10 cellular contexts compared by ENCODE assay signal in genomic region chr4:152807294-152807829, GRCh38. TPM values are rescaled to one million over a fixed set of nuclear protein-coding genes. Genes with fewer than 3 reads are reported as not detected.
A peak's percentile ranks its signal among the peaks of the same experiment; 100 is the strongest.
DNase-seq lines count a peak whose midpoint lies in the region; ATAC-seq and TF ChIP-seq lines count a peak whose summit lies in the region.
"Had no signal": no experiment of that assay in that cellular context is flagged by ENCODE, and none has a peak within 500 bp of the region (broad histone marks: within the 10 kb centered on the region; RNA-seq: fewer than 3 reads in every experiment).

No MANE protein-coding gene starts in this region.

- ATAC-seq in DND-41 (ENCODE audit: insufficient read depth, low read depth): peak; percentile 86
- ATAC-seq in HG03432 (IDR thresholded peaks at IDR 0.05; ENCODE audit: unreplicated experiment): peak; percentile 46
- no peak for ATAC-seq in WTC11
- ATAC-seq in foreskin keratinocyte: peak; percentile 68
- no peak for ATAC-seq in GM19397 (IDR thresholded peaks at IDR 0.05; ENCODE audit: unreplicated experiment)
- no peak for ATAC-seq in right cardiac atrium

- TF ChIP-seq CTCF in DND-41 (IDR thresholded peaks at IDR 0.05; ENCODE audit: borderline replicate concordance, extremely low read depth, low read length, poor library complexity, severe bottlenecking) (no peak), WTC11 (IDR thresholded peaks at IDR 0.05) (no peak), foreskin keratinocyte (conservative IDR thresholded peaks at IDR 0.05) (no peak)

- 82% methylated on average over 3 of the region's 3 CpGs for WGBS in right cardiac atrium

- H3K27ac Mint-ChIP-seq in WTC11: 0 out of 2 replicates have a peak overlapping the region, but pooled peaks have one; percentile 29

- no peak overlapping the region for H3K4me2 ChIP-seq in DND-41 (ENCODE audit: insufficient read depth, low read length)

- H3K9me3 ChIP-seq in DND-41 (ENCODE audit: insufficient read depth, low read length, severe bottlenecking): no peaks in the 10 kb centered on the region
- no peaks in the 10 kb centered on the region for H3K9me3 ChIP-seq in right cardiac atrium (ENCODE audit: control insufficient read depth, low read length)
- H3K9me3 ChIP-seq: spleen had no signal

- CTCF ChIA-PET in WTC11 (lab: Charles Lee): interaction anchor here (0.5 kb wide), 1 partner anchor 159 kb away, joined by 3 read pairs; no protein-coding TSS in a partner anchor

- intact Hi-C loops in right cardiac atrium (cut with DNase I): no loop called here

- H3K79me2 ChIP-seq in DND-41 (ENCODE audit: insufficient read depth, low read length): no peaks in the 10 kb centered on the region

- no peaks in the 10 kb centered on the region for H3K36me3 ChIP-seq in DND-41 (ENCODE audit: insufficient read depth, low read length)

- DNase-seq in DND-41 (no peak), WTC11 (ENCODE audit: low spot score) (no peak), foreskin keratinocyte (peak in 1 of 2 donors; percentile 71), nucleus accumbens (lab: John Stamatoyannopoulos, UW) (no peak), right cardiac atrium (no peak)
- no peak for DNase-seq in stimulated activated naive CD4-positive, alpha-beta T cell treated with Interleukin-2 at 50 U/mL for 16 hours (lab: John Stamatoyannopoulos, UW)
- DNase-seq: H7, spleen had no signal

- H3K27ac ChIP-seq in DND-41 (ENCODE audit: low read length) (no peak overlapping the region; the same call in 1 of the 2 replicates), foreskin keratinocyte (no peak overlapping the region), right cardiac atrium (ENCODE audit: low read length) (no peak overlapping the region)
- H3K27ac ChIP-seq: spleen had no signal

- H3K9me3 Mint-ChIP-seq in WTC11: peaks cover 10% of the 10 kb centered on the region

- peaks cover 10% of the 10 kb centered on the region for H3K4me1 ChIP-seq in DND-41 (ENCODE audit: insufficient read depth, low read length)
- no peaks in the 10 kb centered on the region for H3K4me1 ChIP-seq in foreskin keratinocyte
- no peaks in the 10 kb centered on the region for H3K4me1 ChIP-seq in right cardiac atrium (ENCODE audit: control insufficient read depth, insufficient read depth, low read length)

- H3K36me3 Mint-ChIP-seq in WTC11: peaks cover 11% of the 10 kb centered on the region

- H2AFZ ChIP-seq in DND-41 (ENCODE audit: low read depth, low read length): no peak overlapping the region

- peaks cover 62% of the 10 kb centered on the region for H3K4me1 Mint-ChIP-seq in WTC11

- no peak overlapping the region for H3K4me3 Mint-ChIP-seq in WTC11

- POLR2A ChIA-PET in WTC11 (lab: Charles Lee): interaction anchor here (0.6 kb wide), 1 partner anchor 11 kb away, joined by 3 read pairs; no protein-coding TSS in a partner anchor

- peaks cover 9% of the 10 kb centered on the region for H3K27me3 Mint-ChIP-seq in WTC11 (ENCODE audit: low read depth)

- no peak overlapping the region for H3K9ac ChIP-seq in DND-41 (ENCODE audit: low read depth, low read length)

- no peaks in the 10 kb centered on the region for H4K20me1 ChIP-seq in DND-41 (ENCODE audit: insufficient read depth, low read length)

- H3K27me3 ChIP-seq in DND-41 (ENCODE audit: insufficient read depth, low read length, poor library complexity) (no peaks in the 10 kb centered on the region), foreskin keratinocyte (no peaks in the 10 kb centered on the region), right cardiac atrium (ENCODE audit: control insufficient read depth, insufficient read depth) (no peaks in the 10 kb centered on the region)
- H3K27me3 ChIP-seq: spleen had no signal

- H3K4me3 ChIP-seq in DND-41 (ENCODE audit: low read depth in 1 of 2, low read length in 2 of 2): no peak overlapping the region
- H3K4me3 ChIP-seq in right cardiac atrium (ENCODE audit: low read length): no peak overlapping the region
- H3K4me3 ChIP-seq: spleen had no signal

TF ChIP-seq in WTC11, 78 proteins besides CTCF, POLR2A, EP300 and RAD21:
- TF ChIP-seq MLX (CRISPR knock-in tag; IDR thresholded peaks at IDR 0.05) (no peak), PREB (CRISPR knock-in tag; IDR thresholded peaks at IDR 0.05; ENCODE audit: borderline replicate concordance) (no peak), AR (CRISPR knock-in tag; IDR thresholded peaks at IDR 0.05) (no peak), CBFB (CRISPR knock-in tag; IDR thresholded peaks at IDR 0.05; ENCODE audit: low read depth) (no peak), ELF4 (CRISPR knock-in tag; IDR thresholded peaks at IDR 0.05; ENCODE audit: low read depth) (no peak), E2F5 (CRISPR knock-in tag; IDR thresholded peaks at IDR 0.05) (no peak), ERG (CRISPR knock-in tag; IDR thresholded peaks at IDR 0.05) (no peak), HMGA2 (CRISPR knock-in tag; IDR thresholded peaks at IDR 0.05) (no peak)

RNA-seq across cellular contexts. Expression of gene ARFIP1, which starts 27.6 kb away (rescaled TPM):
- 29.2 to 35.3 TPM (median 31.2 TPM) in 3 replicates for total RNA-seq in WTC11 (2021)
- 28.7 and 32.9 TPM in 2 replicates for total RNA-seq in foreskin keratinocyte
- polyA plus RNA-seq in foreskin keratinocyte: 14.3 and 16.4 TPM in 2 replicates
- total RNA-seq in right cardiac atrium: 10 to 100 TPM; 18.6 to 20.6 (median 19.8) TPM
- 8.9 TPM for polyA plus RNA-seq in right cardiac atrium

RNA-seq across cellular contexts. Expression of gene TIGD4, which starts 27.8 kb away (rescaled TPM):
- total RNA-seq in WTC11 (2021) (1.9 to 2.5 TPM (median 2.0 TPM) in 3 replicates), foreskin keratinocyte (0.03 and 0.18 TPM in 2 replicates), right cardiac atrium (under 1 TPM; 0.15 to 0.37 (median 0.18) TPM)
- polyA plus RNA-seq in foreskin keratinocyte (0.02 and 0.07 TPM in 2 replicates), right cardiac atrium (0.07 TPM)

Comparison
In these comparisons a context has a peak if more than half of its experiments do, and no peak if none do; other contexts are left out.
1. ATAC-seq: peak in DND-41 (single experiment), HG03432 (single experiment) and foreskin keratinocyte (single experiment); none in WTC11 (single experiment), GM19397 (single experiment) and right cardiac atrium (0 of 2).